Comparison of ENCODE assay signal across 22 cellular contexts in the genomic region with DNA sequence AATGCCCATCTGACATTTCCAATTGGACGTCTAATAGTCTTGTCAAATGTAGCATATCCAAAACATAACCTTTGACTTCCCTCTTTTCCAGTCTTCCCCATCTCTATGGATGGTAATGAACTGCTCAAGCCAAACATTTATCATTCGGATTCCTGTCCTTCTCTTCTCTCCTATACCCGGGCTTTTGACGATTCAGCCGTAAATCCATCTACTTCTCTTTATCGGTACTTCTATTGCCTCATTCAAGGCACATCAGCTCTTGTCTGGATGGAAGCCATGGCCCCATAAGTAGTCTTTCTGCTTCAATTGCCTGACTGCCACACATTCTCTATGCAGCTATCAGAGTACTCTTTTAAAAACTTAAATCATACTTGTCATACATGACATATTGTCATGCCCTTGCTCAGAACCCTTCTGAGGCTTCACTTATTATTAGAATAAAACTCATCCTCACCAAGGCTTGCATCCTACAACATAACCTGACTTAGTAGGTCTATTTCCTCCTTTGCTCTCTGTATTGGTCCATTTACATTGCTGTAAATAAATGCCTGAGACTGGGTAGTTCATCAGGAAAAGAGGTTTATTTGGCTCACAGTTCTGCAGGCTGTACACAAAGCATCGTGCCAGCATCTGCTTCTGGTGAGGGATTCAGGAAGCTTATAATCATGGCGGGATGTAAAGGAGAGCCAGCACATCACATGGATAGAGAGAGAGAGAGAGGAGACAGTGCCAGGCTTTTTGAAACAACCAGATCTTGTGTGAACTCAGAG. TPM values are rescaled to one million over a fixed set of nuclear protein-coding genes. Genes with fewer than 3 reads are reported as not detected.
DNase-seq lines count a peak whose midpoint lies in the region; ATAC-seq, FAIRE-seq and TF ChIP-seq lines count a peak whose summit lies in the region.
"Had no signal": no experiment of that assay in that cellular context is flagged by ENCODE, and none has a peak within 500 bp of the region (broad histone marks: within the 10 kb centered on the region; RNA-seq: fewer than 3 reads in every experiment).

No MANE protein-coding gene starts in this region.

- no peak for TF ChIP-seq RAD21 in K562 (CRISPR knock-in tag; conservative IDR thresholded peaks at IDR 0.05 in 1 of 2, IDR thresholded peaks at IDR 0.05 in 1 of 2)

- H3K4me3 ChIP-seq in K562 = no peak overlapping the region
- H3K4me3 ChIP-seq: BLaER1, GM23248 had no signal

- H4K20me1 ChIP-seq in K562 (replicated peaks; ENCODE audit: control insufficient read depth, insufficient read depth, low read length) = no peaks in the 10 kb centered on the region
- H4K20me1 ChIP-seq: BLaER1 had no signal

- peaks cover 18 to 43% of the 10 kb centered on the region in 2 experiments; a peak in 4 of 5 replicates for H3K4me1 ChIP-seq in K562 (replicated peaks in 1 of 2; ENCODE audit: control insufficient read depth in 2 of 2, insufficient read depth in 2 of 2, low read length in 2 of 2)
- H3K4me1 ChIP-seq: BLaER1, Caco-2 had no signal

- in situ Hi-C loops in K562 (cut with MboI) = no loop called here

- H3K9me1 ChIP-seq in K562 (ENCODE audit: control insufficient read depth, insufficient read depth, low read length) = no peaks in the 10 kb centered on the region

- no peaks in the 10 kb centered on the region for H3K36me3 Mint-ChIP-seq in memory B cell
- no peaks in the 10 kb centered on the region for H3K36me3 Mint-ChIP-seq in neural crest cell (ENCODE audit: low read depth)
- no peaks in the 10 kb centered on the region for H3K36me3 Mint-ChIP-seq in activated naive CD8-positive, alpha-beta T cell treated with anti-CD3 and anti-CD28 coated beads for 36 hours
- H3K36me3 Mint-ChIP-seq: CD8-positive, alpha-beta T cell had no signal

- no peaks in the 10 kb centered on the region for H3K9me3 ChIP-seq in K562 (replicated peaks; ENCODE audit: control insufficient read depth, insufficient read depth, low read depth, low read length)
- H3K9me3 ChIP-seq: Caco-2 had no signal

- no peak for TF ChIP-seq CTCF in K562 (IDR thresholded peaks at IDR 0.05 in 2 of 3, conservative IDR thresholded peaks at IDR 0.05 in 1 of 3; ENCODE audit: insufficient read depth in 2 of 3, low read depth in 1 of 3, low read length in 3 of 3)
- no peak for TF ChIP-seq CTCF in neural crest cell (conservative IDR thresholded peaks at IDR 0.05)

- no peak overlapping the region for H3K27ac ChIP-seq in K562 (ENCODE audit: extremely low read depth, low read depth, low read length)
- H3K27ac ChIP-seq: 22Rv1, BLaER1, GM23248 had no signal

- H3K36me3 ChIP-seq in K562 (ENCODE audit: control insufficient read depth, insufficient read depth, low read length) = peaks cover 3% of the 10 kb centered on the region; the same call in 2 of the 3 replicates
- H3K36me3 ChIP-seq: BLaER1 had no signal

- peak overlapping the region; percentile 35 for H2AFZ ChIP-seq in K562 (ENCODE audit: low read depth, low read length)
- H2AFZ ChIP-seq: GM23248 had no signal

- H3K4me3 Mint-ChIP-seq in memory B cell (no peak overlapping the region), neural crest cell (no peak overlapping the region)
- H3K4me3 Mint-ChIP-seq in activated naive CD8-positive, alpha-beta T cell treated with anti-CD3 and anti-CD28 coated beads for 36 hours = no peak overlapping the region
- H3K4me3 Mint-ChIP-seq: B cell; CD8-positive, alpha-beta T cell had no signal

- H3K4me2 ChIP-seq in K562 (ENCODE audit: insufficient read depth, low read length) = peak overlapping the region; percentile 15; the same call in 1 of the 2 replicates
- H3K4me2 ChIP-seq: BLaER1 had no signal

- H3K27me3 Mint-ChIP-seq in memory B cell (peaks cover 21% of the 10 kb centered on the region), neural crest cell (ENCODE audit: low read depth) (peaks cover 5% of the 10 kb centered on the region)
- H3K27me3 Mint-ChIP-seq in activated naive CD8-positive, alpha-beta T cell treated with anti-CD3 and anti-CD28 coated beads for 36 hours = no peaks in the 10 kb centered on the region
- H3K27me3 Mint-ChIP-seq: CD4-positive, CD25-positive, alpha-beta regulatory T cell had no signal

- 55% methylated on average over 8 of the region's 8 CpGs for WGBS in K562 (ENCODE audit: insufficient coverage, low coverage, missing lambda C conversion rate)

- no peak for FAIRE-seq in K562 (lab: Jason Lieb, UNC)
- FAIRE-seq: A204.1, G401.6, GM12892, H1 had no signal

- BruUV-seq in K562 (replicated peaks; lab: Mats Ljungman, UMichigan) = no TSS peak

- POLR2A ChIA-PET in K562 (lab: Yijun Ruan, JAX) = interaction anchor here (1.0 to 1.8 kb wide), 2 partner anchors 8 to 10 kb away, joined by 3 to 6 read pairs; no protein-coding TSS in a partner anchor

- intact Hi-C loops in K562 (cut with micrococcal nuclease) = no loop called here

- H3K9ac ChIP-seq in K562 (ENCODE audit: insufficient read depth in 1 of 2, low read depth in 2 of 2, low read length in 2 of 2) = no peak overlapping the region
- H3K9ac ChIP-seq: BLaER1, GM23248 had no signal

- CTCF ChIA-PET in K562 (lab: Yijun Ruan, JAX; ENCODE audit: low intra/inter-chr PET ratio) = no interaction called here

- peaks cover 5% of the 10 kb centered on the region; the same call in 1 of the 3 replicates for H3K79me2 ChIP-seq in K562 (ENCODE audit: control insufficient read depth, insufficient read depth, low read length)

- ATAC-seq in K562 = no peak; the same call in 1 of the 3 replicates
- no peak for ATAC-seq in memory B cell (ENCODE audit: low read depth)
- ATAC-seq in HG03378 (IDR thresholded peaks at IDR 0.05; ENCODE audit: unreplicated experiment) = no peak
- ATAC-seq: CD8-positive, alpha-beta T cell had no signal

- no peak for TF ChIP-seq EP300 in K562 (IDR thresholded peaks at IDR 0.05; ENCODE audit: low read length)

- H3K27ac Mint-ChIP-seq in memory B cell (peak overlapping the region; percentile 12), neural crest cell (ENCODE audit: unreplicated experiment) (peak overlapping the region; percentile 59)
- H3K27ac Mint-ChIP-seq in activated naive CD8-positive, alpha-beta T cell treated with anti-CD3 and anti-CD28 coated beads for 36 hours = no peak overlapping the region
- H3K27ac Mint-ChIP-seq: B cell; CD8-positive, alpha-beta T cell had no signal

- H3K9me3 Mint-ChIP-seq in memory B cell = no peaks in the 10 kb centered on the region
- peaks cover 2% of the 10 kb centered on the region for H3K9me3 Mint-ChIP-seq in neural crest cell
- H3K9me3 Mint-ChIP-seq in activated naive CD8-positive, alpha-beta T cell treated with anti-CD3 and anti-CD28 coated beads for 36 hours = peaks cover 2% of the 10 kb centered on the region
- H3K9me3 Mint-ChIP-seq: CD8-positive, alpha-beta T cell had no signal

- DNase-seq in K562 (ENCODE audit: extremely low read depth in 1 of 4, low spot score in 3 of 4) = no peak
- DNase-seq in memory B cell (ENCODE audit: low spot score in 2 of 2) = no peak
- no peak for DNase-seq in neural crest cell (ENCODE audit: low read depth, low spot score)
- no peak for DNase-seq in NCI-H82 (lab: John Stamatoyannopoulos, UW)
- no peak for DNase-seq in activated naive CD8-positive, alpha-beta T cell treated with anti-CD3 and anti-CD28 coated beads for 36 hours
- DNase-seq: Caco-2; CD4-positive, CD25-positive, alpha-beta regulatory T cell; CD8-positive, alpha-beta T cell; DMS153; DND-41; GM23248; H7; HCEC 1CT had no signal

- H3K4me1 Mint-ChIP-seq in memory B cell (no peaks in the 10 kb centered on the region), neural crest cell (peaks cover 5% of the 10 kb centered on the region)
- peaks cover 3% of the 10 kb centered on the region for H3K4me1 Mint-ChIP-seq in activated naive CD8-positive, alpha-beta T cell treated with anti-CD3 and anti-CD28 coated beads for 36 hours
- H3K4me1 Mint-ChIP-seq: B cell had no signal

- no peak for TF ChIP-seq POLR2A in K562 (conservative IDR thresholded peaks at IDR 0.05)

- no peaks in the 10 kb centered on the region for H3K27me3 ChIP-seq in K562 (ENCODE audit: control insufficient read depth in 2 of 2, insufficient read depth in 2 of 2, low read length in 2 of 2)
- H3K27me3 ChIP-seq: BLaER1 had no signal

RNA-seq across cellular contexts. Expression of gene ST8SIA6, which starts 37.8 kb away (rescaled TPM):
- total RNA-seq in K562 (2011; cell fraction: chromatin; rRNA removed; ENCODE audit: low replicate concordance) = 2.7 and 7.6 TPM in 2 replicates
- total RNA-seq in K562 (2011; cell fraction: nucleolus; rRNA removed) = 2.2 and 3.4 TPM in 2 replicates
- 5.1 and 5.6 TPM in 2 replicates for total RNA-seq in K562 (2011; cell fraction: nucleoplasm; rRNA removed)
- total RNA-seq in K562 (2014; rRNA removed) (3.9 and 5.1 TPM in 2 replicates), K562 (2014; rRNA removed; fragmentation: Illumina TruSeq; extraction: Trizol) (6.4 and 7.2 TPM in 2 replicates), K562 (2015; rRNA removed; fragmentation: Illumina TruSeq; extraction: Trizol) (4.8 and 6.7 TPM in 2 replicates), K562 (2021) (5.0 and 6.6 TPM in 2 replicates), neural crest cell (not detected in 2 replicates)
- polyA plus RNA-seq in K562 (2011; rRNA removed) (4.4 and 6.6 TPM in 2 replicates), K562 (2014; fragmentation: Illumina TruSeq; extraction: Trizol) (4.1 and 5.2 TPM in 2 replicates), K562 (2014; fragmentation: Nextera tagmentation; extraction: Ambion mirVana) (1 to 10 TPM in 1 of 2 experiments, under 1 TPM in 1; 0.69 to 1.2 TPM), K562 (2014; rRNA removed) (3.2 and 3.3 TPM in 2 replicates)
- 1.5 and 1.7 TPM in 2 replicates for polyA plus RNA-seq in K562 (2011; cell fraction: cytosol; rRNA removed)
- polyA plus RNA-seq in K562 (2011; cell fraction: nucleus; rRNA removed) = 2.2 and 2.9 TPM in 2 replicates
- polyA plus RNA-seq in K562 (2012) = 2.9 and 5.6 TPM in 2 replicates
- polyA minus RNA-seq in K562 (2011; rRNA and poly(A)+ RNA removed) = 7.8 and 11.2 TPM in 2 replicates
- polyA minus RNA-seq in K562 (2011; cell fraction: cytosol; rRNA and poly(A)+ RNA removed) = 2.1 and 7.0 TPM in 2 replicates
- 1.8 and 2.7 TPM in 2 replicates for polyA minus RNA-seq in K562 (2011; cell fraction: nucleus; rRNA and poly(A)+ RNA removed)
- not detected for total RNA-seq in activated naive CD8-positive, alpha-beta T cell treated with anti-CD3 and anti-CD28 coated beads for 36 hours
- total RNA-seq: B cell, GM23248 had no signal
- polyA plus RNA-seq: AG04450, GM23248 had no signal
